Comparison of ENCODE assay signal across 8 cellular contexts in the genomic region with DNA sequence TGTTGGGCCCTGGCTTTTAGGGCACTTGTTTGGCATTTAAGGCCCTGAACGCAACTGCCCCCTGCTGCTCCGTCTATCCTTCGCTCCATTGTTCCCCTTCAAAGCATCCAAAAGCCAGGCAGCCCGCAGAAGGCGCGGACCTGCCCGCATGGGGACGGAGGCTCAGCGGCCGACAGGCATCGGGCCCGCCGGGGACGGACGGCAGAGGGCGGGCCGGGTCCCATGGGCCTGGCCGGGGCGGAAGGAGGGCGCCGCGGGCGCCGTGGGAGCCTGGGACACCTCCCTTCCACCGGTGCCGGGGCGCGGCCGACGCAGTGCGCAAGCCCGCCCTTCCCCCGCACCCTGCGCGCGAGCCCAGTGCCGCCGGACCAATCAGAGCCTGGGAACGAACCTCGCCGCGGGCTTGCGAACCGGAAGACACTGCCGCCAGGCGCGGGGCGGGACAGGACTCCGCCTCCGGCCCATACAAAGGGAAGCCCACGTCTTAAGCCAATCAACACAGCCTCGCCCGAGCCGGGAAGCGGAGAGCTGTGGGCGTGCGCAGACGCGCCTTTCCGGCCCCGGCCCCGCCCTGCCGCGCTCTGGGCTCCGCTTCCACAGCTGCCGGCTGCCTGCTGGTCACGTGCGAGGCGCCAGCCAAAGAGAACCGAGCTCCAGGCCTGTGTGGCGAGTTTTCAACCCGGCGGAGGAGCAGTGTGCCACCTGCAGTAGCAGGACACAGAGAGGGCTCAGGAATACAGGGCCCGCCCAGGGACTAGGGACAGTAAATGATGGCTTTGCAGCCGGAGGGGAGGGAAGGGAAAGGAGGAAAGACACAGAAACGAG. TPM values are rescaled to one million over a fixed set of nuclear protein-coding genes. Genes with fewer than 3 reads are reported as not detected.
DNase-seq lines count a peak whose midpoint lies in the region; ATAC-seq and TF ChIP-seq lines count a peak whose summit lies in the region.

No MANE protein-coding gene starts in this region.

- H3K23ac ChIP-seq in mesendoderm (ENCODE audit: low read length): no peak overlapping the region

- H3K9me3 Mint-ChIP-seq in Calu3 (ENCODE audit: low read depth, unreplicated experiment): no peaks in the 10 kb centered on the region

- peaks cover 8% of the 10 kb centered on the region for H3K4me1 Mint-ChIP-seq in Calu3 (ENCODE audit: low read depth, unreplicated experiment)

- H2AK5ac ChIP-seq in mesendoderm (ENCODE audit: low read length): no peak overlapping the region

- no peak for TF ChIP-seq CTCF in Calu3 (IDR thresholded peaks at IDR 0.05; ENCODE audit: unreplicated experiment)

- H3K9ac ChIP-seq in endocrine pancreas (ENCODE audit: control insufficient read depth, insufficient read depth, low read length) (peak overlapping the region; percentile 89), mesendoderm (ENCODE audit: low read length) (peak overlapping the region; percentile 94)

- peak overlapping the region; percentile 26 for H3K4me3 ChIP-seq in endocrine pancreas (ENCODE audit: control insufficient read depth, insufficient read depth, low read length)
- H3K4me3 ChIP-seq in mesendoderm (ENCODE audit: low read length): peak overlapping the region; percentile 34

- BruUV-seq in Calu3 (replicated peaks; lab: Mats Ljungman, UMichigan): no TSS peak

- H3K27me3 ChIP-seq in endocrine pancreas (ENCODE audit: control insufficient read depth, insufficient read depth, low read length): no peaks in the 10 kb centered on the region
- H3K27me3 ChIP-seq in mesendoderm (ENCODE audit: insufficient read depth, low read length, poor library complexity): no peaks in the 10 kb centered on the region

- WGBS in mesendoderm (ENCODE audit: extremely low coverage, insufficient coverage, low lambda C conversion rate): no CpG with 5 or more reads among the region's 76 CpGs

- H4K5ac ChIP-seq in mesendoderm (ENCODE audit: low read length): peak overlapping the region; percentile 23

- peak overlapping the region; percentile 83 for H3K4ac ChIP-seq in mesendoderm (ENCODE audit: low read depth, low read length)

- peak overlapping the region; percentile 96 for H3K18ac ChIP-seq in mesendoderm (ENCODE audit: low read length)

- CTCF ChIA-PET in Calu3 (lab: Charles Lee): interaction anchor here (0.7 to 1.1 kb wide), 3 partner anchors 17 to 261 kb away, joined by 4 to 6 read pairs (median 6); no protein-coding TSS in a partner anchor

- H3K9me3 ChIP-seq in endocrine pancreas (ENCODE audit: control insufficient read depth, low read length): no peaks in the 10 kb centered on the region

- peak overlapping the region; percentile 96 for H3K27ac ChIP-seq in mesendoderm (ENCODE audit: low read depth, low read length)

- ATAC-seq in GM21390 (IDR thresholded peaks at IDR 0.05; ENCODE audit: unreplicated experiment): peak; percentile 67

- peak overlapping the region; percentile 76 for H2BK5ac ChIP-seq in mesendoderm (ENCODE audit: low read length)

- H3K27ac Mint-ChIP-seq in Calu3 (ENCODE audit: unreplicated experiment): peak overlapping the region; percentile 11

- no peak overlapping the region for H2BK15ac ChIP-seq in mesendoderm (replicated peaks; ENCODE audit: low read depth)

- no peaks in the 10 kb centered on the region for H3K4me1 ChIP-seq in endocrine pancreas (ENCODE audit: control insufficient read depth, insufficient read depth, low read length)
- peaks cover 3% of the 10 kb centered on the region for H3K4me1 ChIP-seq in mesendoderm (ENCODE audit: control insufficient read depth, low read depth, low read length)

- no peak overlapping the region for H4K8ac ChIP-seq in mesendoderm (ENCODE audit: low read depth, low read length)

- intact Hi-C loops in Calu3 (cut with micrococcal nuclease; ENCODE audit: unreplicated experiment): no loop called here

- H3K36me3 Mint-ChIP-seq in Calu3 (ENCODE audit: insufficient read depth, unreplicated experiment): peaks cover 44% of the 10 kb centered on the region

- peak overlapping the region; percentile 64 for H3K4me2 ChIP-seq in mesendoderm (ENCODE audit: low read length)

- H3K4me3 Mint-ChIP-seq in Calu3 (ENCODE audit: low read depth, unreplicated experiment): peak overlapping the region; percentile 70

- H2BK120ac ChIP-seq in mesendoderm (ENCODE audit: low read depth, low read length): no peak overlapping the region

- H3K79me2 ChIP-seq in mesendoderm (ENCODE audit: control insufficient read depth, insufficient read depth, low read length): no peaks in the 10 kb centered on the region

- peaks cover 1% of the 10 kb centered on the region for H3K27me3 Mint-ChIP-seq in Calu3 (ENCODE audit: unreplicated experiment)

- H3K36me3 ChIP-seq in endocrine pancreas (ENCODE audit: control insufficient read depth, insufficient read depth, low read length) (no peaks in the 10 kb centered on the region), mesendoderm (ENCODE audit: control insufficient read depth, insufficient read depth, low read length) (no peaks in the 10 kb centered on the region)

- H3K56ac ChIP-seq in mesendoderm (ENCODE audit: low read length): peak overlapping the region; percentile 97

- H3K79me1 ChIP-seq in mesendoderm (ENCODE audit: low read length): peaks cover 1% of the 10 kb centered on the region

- DNase-seq in Calu3: peak; percentile 96
- DNase-seq in HUDEP-2 (lab: John Stamatoyannopoulos, UW; ENCODE audit: unreplicated experiment in 76 of 76): peak in 74 of 76 experiments; percentile 33 to 96 (median 88)
- DNase-seq in NOMO-1 treated with dmso at 0.1 percent for 144 hours (lab: John Stamatoyannopoulos, UW; ENCODE audit: unreplicated experiment): peak; percentile 98
- peak; percentile 84 for DNase-seq in activated CD8-positive, alpha-beta memory T cell treated with anti-CD3 and anti-CD28 coated beads, Interleukin-2, amount 50 U/mL, for 1 hour (ENCODE audit: extremely low read depth)
- DNase-seq in mesendoderm: peak; percentile 98
- DNase-seq in stimulated activated CD8-positive, alpha-beta memory T cell treated with anti-CD3 and anti-CD28 coated beads, Interleukin-12 subunit alpha, Interleukin-12 subunit beta, amount 100 ng/mL, for 4 hours (ENCODE audit: low read depth): peak; percentile 93

RNA-seq across cellular contexts. Expression of gene ARHGAP4, which starts 2.1 kb away (rescaled TPM):
- total RNA-seq in Calu3 (2022): 2.6 and 3.8 TPM in 2 replicates
- polyA plus RNA-seq in mesendoderm (2013, experiment 1 of 2): 12.4 TPM
- polyA plus RNA-seq in mesendoderm (2013, experiment 2 of 2): 12.0 TPM

RNA-seq across cellular contexts. Expression of gene NAA10, which starts 6.7 kb away (rescaled TPM):
- 132 and 139 TPM in 2 replicates for total RNA-seq in Calu3 (2022)
- polyA plus RNA-seq in mesendoderm (2013, experiment 1 of 2): 120 TPM
- polyA plus RNA-seq in mesendoderm (2013, experiment 2 of 2): 121 TPM

RNA-seq across cellular contexts. Expression of gene RENBP, which starts 16.3 kb away (rescaled TPM):
- 0.80 and 1.6 TPM in 2 replicates for total RNA-seq in Calu3 (2022)
- 1.8 TPM for polyA plus RNA-seq in mesendoderm (2013, experiment 1 of 2)
- polyA plus RNA-seq in mesendoderm (2013, experiment 2 of 2): 1.7 TPM

RNA-seq across cellular contexts. Expression of gene AVPR2, which starts 23.7 kb away (rescaled TPM):
- total RNA-seq in Calu3 (2022): not detected in 2 replicates
- polyA plus RNA-seq in mesendoderm (2013, experiment 1 of 2): 0.03 TPM
- polyA plus RNA-seq in mesendoderm (2013, experiment 2 of 2): 0.03 TPM

RNA-seq across cellular contexts. Expression of gene L1CAM, which starts 42.2 kb away (rescaled TPM):
- total RNA-seq in Calu3 (2022): 14.2 and 16.1 TPM in 2 replicates
- 11.3 TPM for polyA plus RNA-seq in mesendoderm (2013, experiment 1 of 2)
- 10.2 TPM for polyA plus RNA-seq in mesendoderm (2013, experiment 2 of 2)

Comparison
In these comparisons a context has a peak if more than half of its experiments do, and no peak if none do; other contexts are left out.
1. Peak in every context shown above with its lines: DNase-seq, ATAC-seq, H3K4me3 ChIP-seq and H3K27ac ChIP-seq.